ENCODE assay signal across 8 cellular contexts in genomic region chr2:48531141-48531648, GRCh38. TPM values are rescaled to one million over a fixed set of nuclear protein-coding genes. Genes with fewer than 3 reads are reported as not detected.
DNase-seq lines count a peak whose midpoint lies in the region; ATAC-seq lines count a peak whose summit lies in the region.

No MANE protein-coding gene starts in this region.

- DNase-seq in AG08396 (ENCODE audit: low spot score) (peak; percentile 78), HuH-7.5 (ENCODE audit: low spot score) (peak; percentile 41), astrocyte of the hippocampus (ENCODE audit: low read depth, low spot score) (peak; percentile 94), middle frontal gyrus (ENCODE audit: extremely low spot score, low spot score) (no peak), SHP77 treated with DMSO at 0.1 percent for 48 hours (lab: John Stamatoyannopoulos, UW) (no peak)

- peaks cover 7 to 9% (median 8%) of the 10 kb centered on the region in 3 donors for H3K4me1 ChIP-seq in skeletal muscle tissue (ENCODE audit: control insufficient read depth in 3 of 3, insufficient read depth in 3 of 3, low read length in 3 of 3)

- no peak for ATAC-seq in GM18868 (IDR thresholded peaks at IDR 0.05; ENCODE audit: unreplicated experiment)

- H3K9me3 ChIP-seq in iPS-18c (ENCODE audit: control insufficient read depth, insufficient read depth, low read length) (no peaks in the 10 kb centered on the region), skeletal muscle tissue (ENCODE audit: control insufficient read depth in 3 of 3, low read length in 3 of 3) (no peaks in the 10 kb centered on the region)

- no peaks in the 10 kb centered on the region for H3K36me3 ChIP-seq in skeletal muscle tissue (ENCODE audit: control insufficient read depth in 3 of 3, insufficient read depth in 3 of 3, low read length in 3 of 3)

- H3K4me3 ChIP-seq in iPS-18c (ENCODE audit: insufficient read depth, low read depth, low read length) (peak overlapping the region; percentile 77), skeletal muscle tissue (ENCODE audit: low read length in 3 of 3) (peak overlapping the region; percentile 8 to 74 (median 69))

- peak overlapping the region in 2 of 3 donors; percentile 53 to 61 for H3K9ac ChIP-seq in skeletal muscle tissue (ENCODE audit: low read depth in 1 of 3, low read length in 3 of 3)

- H3K27me3 ChIP-seq in skeletal muscle tissue (ENCODE audit: control insufficient read depth in 3 of 3, insufficient read depth in 3 of 3, low read length in 3 of 3): peaks cover 5 to 17% (median 9%) of the 10 kb centered on the region in 3 donors

- peak overlapping the region; percentile 75 for H3K27ac ChIP-seq in skeletal muscle tissue (ENCODE audit: low read depth, low read length)

RNA-seq across cellular contexts. Expression of gene STON1, which starts 1.2 kb away (rescaled TPM):
- 13.0 TPM for total RNA-seq in skeletal muscle tissue

Comparison
In these comparisons a context has a peak if more than half of its experiments do, and no peak if none do; other contexts are left out.
1. DNase-seq: peak in AG08396 (single experiment), HuH-7.5 (single experiment) and astrocyte of the hippocampus (single experiment); none in middle frontal gyrus (single experiment) and SHP77 treated with DMSO at 0.1 percent for 48 hours (single experiment).